Comparison of ENCODE assay signal across 10 cellular contexts in genomic region chr9:115207003-115207837, GRCh38.
A peak's percentile ranks its signal among the peaks of the same experiment; 100 is the strongest.
DNase-seq lines count a peak whose midpoint lies in the region; ATAC-seq and TF ChIP-seq lines count a peak whose summit lies in the region.
"Had no signal": no experiment of that assay in that cellular context is flagged by ENCODE, and none has a peak within 500 bp of the region (broad histone marks: within the 10 kb centered on the region; RNA-seq: fewer than 3 reads in every experiment).

No MANE protein-coding gene starts in this region.

- H3K9me2 ChIP-seq in PC-3 (replicated peaks; ENCODE audit: low read length): no peaks in the 10 kb centered on the region

- TF ChIP-seq CTCF in PC-3 (conservative IDR thresholded peaks at IDR 0.05; ENCODE audit: low read depth, low read length) (no peak), esophagus muscularis mucosa (IDR thresholded peaks at IDR 0.05) (no peak), CD14-positive monocyte (IDR thresholded peaks at IDR 0.05) (no peak)

- H3K9me3 ChIP-seq in PC-3 (ENCODE audit: low read length): no peaks in the 10 kb centered on the region
- H3K9me3 ChIP-seq in esophagus muscularis mucosa: no peaks in the 10 kb centered on the region

- BruUV-seq in PC-3 (replicated peaks; lab: Mats Ljungman, UMichigan): no TSS peak

- CTCF ChIA-PET in PC-3 (lab: Charles Lee): no interaction called here

- TF ChIP-seq EP300 in esophagus muscularis mucosa (IDR thresholded peaks at IDR 0.05): no peak

- H3K4me3 ChIP-seq in PC-3 (ENCODE audit: low read length) (no peak overlapping the region), esophagus muscularis mucosa (no peak overlapping the region)

- intact Hi-C loops in PC-3 (cut with micrococcal nuclease): loop anchor here (5.0 kb wide), 1 partner anchor 90 kb away; the partner anchor contains the start of gene TNC
- intact Hi-C loops in esophagus muscularis mucosa (cut with DNase I): loop anchor here (5.0 kb wide), 1 partner anchor 50 kb away; no protein-coding TSS in a partner anchor
- intact Hi-C loops in CD14-positive monocyte (cut with micrococcal nuclease): no loop called here

- no peak for ATAC-seq in activated T-cell treated with anti-CD3 and anti-CD28 coated beads, Interleukin-2, amount 50 U/mL, for 4 hours
- peak; percentile 37 for ATAC-seq in HG02763 (IDR thresholded peaks at IDR 0.05; ENCODE audit: unreplicated experiment)
- peak; percentile 35; the same call in 1 of the 2 replicates for ATAC-seq in PC-3
- ATAC-seq in stimulated activated effector memory CD8-positive, alpha-beta T cell treated with anti-CD3 and anti-CD28 coated beads, Interleukin-12 subunit alpha, Interleukin-12 subunit beta, amount 100 ng/mL, for 72 hours: peak; percentile 51
- ATAC-seq: right cardiac atrium had no signal

- H3K27ac ChIP-seq in PC-3 (ENCODE audit: low read length): peak overlapping the region; percentile 42
- no peak overlapping the region for H3K27ac ChIP-seq in esophagus muscularis mucosa (replicated peaks in 1 of 4)

- H3K27ac Mint-ChIP-seq in activated T-cell treated with anti-CD3 and anti-CD28 coated beads, Interleukin-2, amount 50 U/mL, for 24 hours: peak overlapping the region; percentile 33
- no peak overlapping the region for H3K27ac Mint-ChIP-seq in stimulated activated effector memory CD8-positive, alpha-beta T cell treated with anti-CD3 and anti-CD28 coated beads, Interleukin-12 subunit alpha, Interleukin-12 subunit beta, amount 100 ng/mL, for 72 hours
- no peak overlapping the region for H3K27ac Mint-ChIP-seq in CD14-positive monocyte

- no peak overlapping the region for H2AFZ ChIP-seq in PC-3 (ENCODE audit: low read length)

- no peak overlapping the region for H3K9ac ChIP-seq in PC-3 (ENCODE audit: low read length)

- H3K36me3 Mint-ChIP-seq in activated T-cell treated with anti-CD3 and anti-CD28 coated beads, Interleukin-2, amount 50 U/mL, for 24 hours (ENCODE audit: low read depth): no peaks in the 10 kb centered on the region
- H3K36me3 Mint-ChIP-seq in activated T-cell treated with anti-CD3 and anti-CD28 coated beads, Interleukin-2, amount 50 U/mL, for 4 hours (ENCODE audit: insufficient read depth): no peaks in the 10 kb centered on the region
- H3K36me3 Mint-ChIP-seq in stimulated activated effector memory CD8-positive, alpha-beta T cell treated with anti-CD3 and anti-CD28 coated beads, Interleukin-12 subunit alpha, Interleukin-12 subunit beta, amount 100 ng/mL, for 72 hours: no peaks in the 10 kb centered on the region
- H3K36me3 Mint-ChIP-seq in CD14-positive monocyte: no peaks in the 10 kb centered on the region

- peaks cover 43% of the 10 kb centered on the region for H3K4me1 Mint-ChIP-seq in activated T-cell treated with anti-CD3 and anti-CD28 coated beads, Interleukin-2, amount 50 U/mL, for 24 hours (ENCODE audit: low read depth)
- H3K4me1 Mint-ChIP-seq in activated T-cell treated with anti-CD3 and anti-CD28 coated beads, Interleukin-2, amount 50 U/mL, for 4 hours (ENCODE audit: low read depth): peaks cover 3% of the 10 kb centered on the region
- peaks cover 18% of the 10 kb centered on the region for H3K4me1 Mint-ChIP-seq in stimulated activated effector memory CD8-positive, alpha-beta T cell treated with anti-CD3 and anti-CD28 coated beads, Interleukin-12 subunit alpha, Interleukin-12 subunit beta, amount 100 ng/mL, for 72 hours
- no peaks in the 10 kb centered on the region for H3K4me1 Mint-ChIP-seq in CD14-positive monocyte

- H3K4me2 ChIP-seq in PC-3 (ENCODE audit: low read length): 0 out of 2 replicates have a peak overlapping the region, but pooled peaks have one; percentile 1

- no peaks in the 10 kb centered on the region for H3K79me2 ChIP-seq in PC-3 (ENCODE audit: low read length)

- H3K9me3 Mint-ChIP-seq in activated T-cell treated with anti-CD3 and anti-CD28 coated beads, Interleukin-2, amount 50 U/mL, for 24 hours: no peaks in the 10 kb centered on the region
- no peaks in the 10 kb centered on the region for H3K9me3 Mint-ChIP-seq in activated T-cell treated with anti-CD3 and anti-CD28 coated beads, Interleukin-2, amount 50 U/mL, for 4 hours
- H3K9me3 Mint-ChIP-seq in stimulated activated effector memory CD8-positive, alpha-beta T cell treated with anti-CD3 and anti-CD28 coated beads, Interleukin-12 subunit alpha, Interleukin-12 subunit beta, amount 100 ng/mL, for 72 hours: no peaks in the 10 kb centered on the region
- H3K9me3 Mint-ChIP-seq in CD14-positive monocyte: no peaks in the 10 kb centered on the region

- H3F3A ChIP-seq in PC-3 (ENCODE audit: low read length, unreplicated experiment): no peaks in the 10 kb centered on the region

- no peak overlapping the region for H3K4me3 Mint-ChIP-seq in activated T-cell treated with anti-CD3 and anti-CD28 coated beads, Interleukin-2, amount 50 U/mL, for 24 hours
- H3K4me3 Mint-ChIP-seq in activated T-cell treated with anti-CD3 and anti-CD28 coated beads, Interleukin-2, amount 50 U/mL, for 4 hours: no peak overlapping the region
- H3K4me3 Mint-ChIP-seq in stimulated activated effector memory CD8-positive, alpha-beta T cell treated with anti-CD3 and anti-CD28 coated beads, Interleukin-12 subunit alpha, Interleukin-12 subunit beta, amount 100 ng/mL, for 72 hours: peak overlapping the region; percentile 2
- H3K4me3 Mint-ChIP-seq in CD14-positive monocyte: no peak overlapping the region

- POLR2A ChIA-PET in PC-3 (lab: Charles Lee; ENCODE audit: unreplicated experiment): no interaction called here

- DNase-seq in activated T-cell treated with anti-CD3 and anti-CD28 coated beads, Interleukin-2, amount 50 U/mL, for 24 hours: no peak
- no peak for DNase-seq in activated T-cell treated with anti-CD3 and anti-CD28 coated beads, Interleukin-2, amount 50 U/mL, for 4 hours
- DNase-seq in PC-3: peak; percentile 57
- DNase-seq in stimulated activated effector memory CD8-positive, alpha-beta T cell treated with anti-CD3 and anti-CD28 coated beads, Interleukin-12 subunit alpha, Interleukin-12 subunit beta, amount 100 ng/mL, for 72 hours (ENCODE audit: low spot score in 2 of 2): no peak
- DNase-seq in esophagus muscularis mucosa (ENCODE audit: extremely low spot score): no peak
- no peak for DNase-seq in D341Med (ENCODE audit: low spot score)
- DNase-seq in CD14-positive monocyte (ENCODE audit: low spot score): no peak
- DNase-seq: NCI-H1105 treated with DMSO at 0.1 percent for 48 hours, right cardiac atrium had no signal

- H3K36me3 ChIP-seq in PC-3 (ENCODE audit: low read depth, low read length) (no peaks in the 10 kb centered on the region), esophagus muscularis mucosa (no peaks in the 10 kb centered on the region)

- 83% methylated on average over 3 of the region's 3 CpGs for WGBS in esophagus muscularis mucosa

- H3K4me1 ChIP-seq in PC-3 (ENCODE audit: insufficient read depth, low read length) (peaks cover 50% of the 10 kb centered on the region), esophagus muscularis mucosa (peaks cover 3 to 24% (median 15%) of the 10 kb centered on the region in 4 donors)

- TF ChIP-seq POLR2A in esophagus muscularis mucosa (IDR thresholded peaks at IDR 0.05; ENCODE audit: low read depth): no peak

- no peaks in the 10 kb centered on the region for H4K20me1 ChIP-seq in PC-3 (ENCODE audit: low read length)

- no peaks in the 10 kb centered on the region for H3K27me3 ChIP-seq in PC-3 (ENCODE audit: low read length)
- H3K27me3 ChIP-seq in esophagus muscularis mucosa: no peaks in the 10 kb centered on the region

- peaks cover 40% of the 10 kb centered on the region for H3K27me3 Mint-ChIP-seq in activated T-cell treated with anti-CD3 and anti-CD28 coated beads, Interleukin-2, amount 50 U/mL, for 24 hours
- H3K27me3 Mint-ChIP-seq in activated T-cell treated with anti-CD3 and anti-CD28 coated beads, Interleukin-2, amount 50 U/mL, for 4 hours (ENCODE audit: low read depth): peaks cover 19% of the 10 kb centered on the region
- H3K27me3 Mint-ChIP-seq in CD14-positive monocyte (ENCODE audit: low read depth in 3 of 3): peaks cover 1 to 2% (median 2%) of the 10 kb centered on the region in 3 donors

Comparison
In these comparisons a context has a peak if more than half of its experiments do, and no peak if none do; other contexts are left out.
1. ATAC-seq: peak in HG02763 (single experiment), PC-3 (single experiment) and stimulated activated effector memory CD8-positive, alpha-beta T cell treated with anti-CD3 and anti-CD28 coated beads, Interleukin-12 subunit alpha, Interleukin-12 subunit beta, amount 100 ng/mL, for 72 hours (single experiment); none in activated T-cell treated with anti-CD3 and anti-CD28 coated beads, Interleukin-2, amount 50 U/mL, for 4 hours (0 of 2).
2. intact Hi-C loops: an anchor here in PC-3 (5.0 kb wide) and esophagus muscularis mucosa (5.0 kb wide); none called in CD14-positive monocyte.